ENCODE assay signal across 13 cellular contexts in genomic region chr21:35028451-35028757, GRCh38. TPM values are rescaled to one million over a fixed set of nuclear protein-coding genes. Genes with fewer than 3 reads are reported as not detected.
DNase-seq lines count a peak whose midpoint lies in the region; ATAC-seq and TF ChIP-seq lines count a peak whose summit lies in the region.
"Had no signal": no experiment of that assay in that cellular context is flagged by ENCODE, and none has a peak within 500 bp of the region (broad histone marks: within the 10 kb centered on the region; RNA-seq: fewer than 3 reads in every experiment).

No MANE protein-coding gene starts in this region.

- H2AFZ ChIP-seq in KMS-11 (ENCODE audit: low read depth) = peak overlapping the region; percentile 4; the same call in 1 of the 2 replicates

- H3K27ac Mint-ChIP-seq in activated T-cell treated with anti-CD3 and anti-CD28 coated beads, Interleukin-2, amount 50 U/mL, for 24 hours = peak overlapping the region; percentile 96
- H3K27ac Mint-ChIP-seq in activated naive CD8-positive, alpha-beta T cell = peak overlapping the region; percentile 98
- peak overlapping the region; percentile 98 for H3K27ac Mint-ChIP-seq in stimulated activated effector memory CD8-positive, alpha-beta T cell treated with anti-CD3 and anti-CD28 coated beads, Interleukin-12 subunit alpha, Interleukin-12 subunit beta, amount 100 ng/mL, for 72 hours

- H3K27me3 ChIP-seq in KMS-11 (ENCODE audit: insufficient read depth, low read depth) (peaks cover 3% of the 10 kb centered on the region; the same call in 1 of the 2 replicates), suprapubic skin (peaks cover 4% of the 10 kb centered on the region)

- H3K4me3 ChIP-seq in KMS-11 (IDR thresholded peaks at IDR 0.05; ENCODE audit: insufficient read depth, low read depth, low read length) (no peak overlapping the region), suprapubic skin (no peak overlapping the region)
- H3K4me3 ChIP-seq: prostate gland had no signal

- peak overlapping the region; percentile 91; the same call in 1 of the 2 replicates for H3K27ac ChIP-seq in KMS-11
- H3K27ac ChIP-seq in suprapubic skin = no peak overlapping the region
- H3K27ac ChIP-seq: prostate gland had no signal

- no peak for DNase-seq in activated T-cell treated with anti-CD3 and anti-CD28 coated beads, Interleukin-2, amount 50 U/mL, for 24 hours
- DNase-seq in activated T-cell treated with anti-CD3 and anti-CD28 coated beads, Interleukin-2, amount 50 U/mL, for 1 hour = no peak
- DNase-seq in stimulated activated effector memory CD8-positive, alpha-beta T cell treated with anti-CD3 and anti-CD28 coated beads, Interleukin-12 subunit alpha, Interleukin-12 subunit beta, amount 100 ng/mL, for 72 hours (ENCODE audit: low spot score in 2 of 2) = no peak
- no peak for DNase-seq in suprapubic skin (ENCODE audit: low spot score in 2 of 2)
- no peak for DNase-seq in AML-193 (lab: John Stamatoyannopoulos, UW)
- DNase-seq: activated gamma-delta T cell treated with Interleukin-2 at 50 U/mL for 16 hours, left ventricle myocardium superior, NCI-H774, substantia nigra had no signal

- no peaks in the 10 kb centered on the region for H3K27me3 Mint-ChIP-seq in activated T-cell treated with anti-CD3 and anti-CD28 coated beads, Interleukin-2, amount 50 U/mL, for 24 hours
- H3K27me3 Mint-ChIP-seq in activated naive CD8-positive, alpha-beta T cell = no peaks in the 10 kb centered on the region

- no peaks in the 10 kb centered on the region for H3K9me3 ChIP-seq in suprapubic skin
- H3K9me3 ChIP-seq: prostate gland had no signal

- H3K4me1 Mint-ChIP-seq in activated T-cell treated with anti-CD3 and anti-CD28 coated beads, Interleukin-2, amount 50 U/mL, for 24 hours (ENCODE audit: low read depth) = peaks cover 92% of the 10 kb centered on the region
- peaks cover 96% of the 10 kb centered on the region for H3K4me1 Mint-ChIP-seq in activated naive CD8-positive, alpha-beta T cell (ENCODE audit: low read depth)
- peaks cover 97% of the 10 kb centered on the region for H3K4me1 Mint-ChIP-seq in stimulated activated effector memory CD8-positive, alpha-beta T cell treated with anti-CD3 and anti-CD28 coated beads, Interleukin-12 subunit alpha, Interleukin-12 subunit beta, amount 100 ng/mL, for 72 hours

- H3K36me3 Mint-ChIP-seq in activated T-cell treated with anti-CD3 and anti-CD28 coated beads, Interleukin-2, amount 50 U/mL, for 24 hours (ENCODE audit: low read depth) = peaks cover 26% of the 10 kb centered on the region
- H3K36me3 Mint-ChIP-seq in activated naive CD8-positive, alpha-beta T cell = peaks cover 22% of the 10 kb centered on the region
- H3K36me3 Mint-ChIP-seq in stimulated activated effector memory CD8-positive, alpha-beta T cell treated with anti-CD3 and anti-CD28 coated beads, Interleukin-12 subunit alpha, Interleukin-12 subunit beta, amount 100 ng/mL, for 72 hours = peaks cover 30% of the 10 kb centered on the region

- H3K36me3 ChIP-seq in KMS-11 (ENCODE audit: insufficient read depth) = no peaks in the 10 kb centered on the region
- no peaks in the 10 kb centered on the region for H3K36me3 ChIP-seq in suprapubic skin
- H3K36me3 ChIP-seq: prostate gland had no signal

- no peak for ATAC-seq in stimulated activated effector memory CD8-positive, alpha-beta T cell treated with anti-CD3 and anti-CD28 coated beads, Interleukin-12 subunit alpha, Interleukin-12 subunit beta, amount 100 ng/mL, for 72 hours
- no peak for ATAC-seq in GM19035 (IDR thresholded peaks at IDR 0.05; ENCODE audit: unreplicated experiment)
- ATAC-seq: left ventricle myocardium superior had no signal

- peak overlapping the region; percentile 82 for H3K4me3 Mint-ChIP-seq in activated T-cell treated with anti-CD3 and anti-CD28 coated beads, Interleukin-2, amount 50 U/mL, for 24 hours
- H3K4me3 Mint-ChIP-seq in activated naive CD8-positive, alpha-beta T cell = peak overlapping the region; percentile 90
- peak overlapping the region; percentile 86 for H3K4me3 Mint-ChIP-seq in stimulated activated effector memory CD8-positive, alpha-beta T cell treated with anti-CD3 and anti-CD28 coated beads, Interleukin-12 subunit alpha, Interleukin-12 subunit beta, amount 100 ng/mL, for 72 hours

- peaks cover 44% of the 10 kb centered on the region for H3K4me1 ChIP-seq in KMS-11 (ENCODE audit: low read depth, poor library complexity, severe bottlenecking)
- H3K4me1 ChIP-seq in suprapubic skin = peaks cover 9% of the 10 kb centered on the region
- H3K4me1 ChIP-seq: prostate gland had no signal

- no peaks in the 10 kb centered on the region for H3K79me2 ChIP-seq in KMS-11 (ENCODE audit: insufficient read depth, low read depth)

- H3K4me2 ChIP-seq in KMS-11 = peak overlapping the region; percentile 67; the same call in 1 of the 2 replicates

- peaks cover 5% of the 10 kb centered on the region for H3K9me3 Mint-ChIP-seq in activated T-cell treated with anti-CD3 and anti-CD28 coated beads, Interleukin-2, amount 50 U/mL, for 24 hours
- peaks cover 3% of the 10 kb centered on the region for H3K9me3 Mint-ChIP-seq in activated naive CD8-positive, alpha-beta T cell (ENCODE audit: low read depth)
- H3K9me3 Mint-ChIP-seq in stimulated activated effector memory CD8-positive, alpha-beta T cell treated with anti-CD3 and anti-CD28 coated beads, Interleukin-12 subunit alpha, Interleukin-12 subunit beta, amount 100 ng/mL, for 72 hours = peaks cover 5% of the 10 kb centered on the region

- no peaks in the 10 kb centered on the region for H4K20me1 ChIP-seq in KMS-11 (ENCODE audit: insufficient read depth)

- no peak overlapping the region for H3K9ac ChIP-seq in KMS-11

- TF ChIP-seq CTCF in KMS-11 (conservative IDR thresholded peaks at IDR 0.05; ENCODE audit: low read depth, low read length) (no peak), suprapubic skin (IDR thresholded peaks at IDR 0.05) (no peak)

- 94% methylated on average over 3 of the region's 3 CpGs for WGBS in suprapubic skin

- TF ChIP-seq EP300 in suprapubic skin (IDR thresholded peaks at IDR 0.05) = no peak

- no peak for TF ChIP-seq POLR2A in suprapubic skin (IDR thresholded peaks at IDR 0.05)

RNA-seq across cellular contexts. Expression of gene RUNX1, which starts 20.7 kb away (rescaled TPM):
- 10 to 100 TPM; 15.4 to 26.7 (median 20.5) TPM for total RNA-seq in suprapubic skin
